In genomic region chr7:91474074-91474473, GRCh38 we compare ENCODE assay signal across 34 cellular contexts.
DNase-seq lines count a peak whose midpoint lies in the region; ATAC-seq, FAIRE-seq and TF ChIP-seq lines count a peak whose summit lies in the region.
"Had no signal": no experiment of that assay in that cellular context is flagged by ENCODE, and none has a peak within 500 bp of the region (broad histone marks: within the 10 kb centered on the region; RNA-seq: fewer than 3 reads in every experiment).

No MANE protein-coding gene starts in this region.

- peaks cover 13% of the 10 kb centered on the region; the same call in 1 of the 2 replicates for H3K9me3 ChIP-seq in HepG2 (ENCODE audit: low read length)
- no peaks in the 10 kb centered on the region for H3K9me3 ChIP-seq in right lobe of liver
- peaks cover 9% of the 10 kb centered on the region for H3K9me3 ChIP-seq in astrocyte (ENCODE audit: insufficient read depth, low read depth, low read length)
- no peaks in the 10 kb centered on the region; the same call in 1 of the 2 replicates for H3K9me3 ChIP-seq in K562 (replicated peaks; ENCODE audit: control insufficient read depth, insufficient read depth, low read depth, low read length)
- H3K9me3 ChIP-seq: A549, BE2C had no signal

- intact Hi-C loops in HepG2 (cut with micrococcal nuclease; ENCODE audit: unreplicated experiment): no loop called here
- intact Hi-C loops in right lobe of liver (cut with DNase I): no loop called here
- intact Hi-C loops in K562 (cut with micrococcal nuclease): no loop called here

- POLR2A ChIA-PET in HepG2 (lab: Yijun Ruan, JAX): no interaction called here
- POLR2A ChIA-PET in K562 (lab: Yijun Ruan, JAX): no interaction called here

- TF ChIP-seq POLR2A in HepG2 (IDR thresholded peaks at IDR 0.05; ENCODE audit: insufficient read depth in 1 of 2, low read depth in 2 of 2, low read length in 2 of 2): no peak
- no peak for TF ChIP-seq POLR2A in right lobe of liver (IDR thresholded peaks at IDR 0.05)
- no peak for TF ChIP-seq POLR2A in K562 (conservative IDR thresholded peaks at IDR 0.05)

- TF ChIP-seq EP300 in HepG2 (IDR thresholded peaks at IDR 0.05; ENCODE audit: low read depth in 2 of 2, low read length in 2 of 2): no peak
- no peak for TF ChIP-seq EP300 in HepG2 (CRISPR knock-in tag; IDR thresholded peaks at IDR 0.05; ENCODE audit: borderline replicate concordance)
- TF ChIP-seq EP300 in K562 (IDR thresholded peaks at IDR 0.05; ENCODE audit: low read length): no peak

- H3K9ac ChIP-seq in HepG2 (ENCODE audit: insufficient read depth, low read depth, low read length) (no peak overlapping the region), astrocyte (ENCODE audit: low read length) (no peak overlapping the region), K562 (ENCODE audit: insufficient read depth in 1 of 2, low read depth in 2 of 2, low read length in 2 of 2) (no peak overlapping the region)
- H3K9ac ChIP-seq: BLaER1; BLaER1 treated with 17β-estradiol and CSF1 and Interleukin-3, amounts not matched to agents 10 nM and 100 nM had no signal

- no peak overlapping the region for H3K27ac ChIP-seq in HepG2 (ENCODE audit: extremely low read length, insufficient read depth, low read length)
- no peak overlapping the region for H3K27ac ChIP-seq in right lobe of liver
- H3K27ac ChIP-seq in astrocyte (ENCODE audit: low read depth, low read length): no peak overlapping the region
- H3K27ac ChIP-seq in K562 (ENCODE audit: extremely low read depth, low read depth, low read length): no peak overlapping the region
- H3K27ac ChIP-seq: 22Rv1; A549; BLaER1; BLaER1 treated with 17β-estradiol and CSF1 and Interleukin-3, amounts not matched to agents 10 nM and 100 nM; C4-2B had no signal

- H3K36me3 Mint-ChIP-seq in astrocyte (ENCODE audit: low read depth, unreplicated experiment): no peaks in the 10 kb centered on the region
- H3K36me3 Mint-ChIP-seq: CD14-positive monocyte; CD4-positive, alpha-beta memory T cell; CD4-positive, CD25-positive, alpha-beta regulatory T cell; CD8-positive, alpha-beta memory T cell; CD8-positive, alpha-beta T cell had no signal

- no peak overlapping the region for H3K27ac Mint-ChIP-seq in astrocyte (ENCODE audit: unreplicated experiment)
- H3K27ac Mint-ChIP-seq: B cell; CD14-positive monocyte; CD4-positive, alpha-beta memory T cell; CD4-positive, alpha-beta T cell; CD4-positive, CD25-positive, alpha-beta regulatory T cell; CD8-positive, alpha-beta memory T cell; CD8-positive, alpha-beta T cell had no signal

- H2AFZ ChIP-seq in HepG2 (ENCODE audit: low read length) (no peak overlapping the region), astrocyte (ENCODE audit: low read depth, low read length) (no peak overlapping the region), K562 (ENCODE audit: low read depth, low read length) (no peak overlapping the region)

- no peaks in the 10 kb centered on the region for H3K27me3 Mint-ChIP-seq in astrocyte (ENCODE audit: low read depth, unreplicated experiment)
- H3K27me3 Mint-ChIP-seq: B cell; CD4-positive, alpha-beta memory T cell; CD4-positive, alpha-beta T cell; CD4-positive, CD25-positive, alpha-beta regulatory T cell; CD8-positive, alpha-beta memory T cell had no signal

- H3K4me3 Mint-ChIP-seq in astrocyte (ENCODE audit: unreplicated experiment): no peak overlapping the region
- H3K4me3 Mint-ChIP-seq: B cell; CD14-positive monocyte; CD4-positive, alpha-beta memory T cell; CD4-positive, alpha-beta T cell; CD4-positive, CD25-positive, alpha-beta regulatory T cell; CD8-positive, alpha-beta memory T cell; CD8-positive, alpha-beta T cell had no signal

- in situ Hi-C loops in HepG2 (cut with HindIII; ENCODE audit: extremely low pct_ligation_motif_present, low pct_unique_long_range_greater_than_20kb): no loop called here
- in situ Hi-C loops in K562 (cut with MboI): no loop called here

- FAIRE-seq in HepG2 (lab: Jason Lieb, UNC) (no peak), astrocyte (lab: Jason Lieb, UNC) (peak; percentile 65), K562 (lab: Jason Lieb, UNC) (no peak)
- FAIRE-seq: A204.1, A549, D721Med had no signal

- no peak overlapping the region for H3K4me2 ChIP-seq in HepG2 (ENCODE audit: low read depth, low read length)
- H3K4me2 ChIP-seq in astrocyte (ENCODE audit: low read length): no peak overlapping the region
- no peak overlapping the region for H3K4me2 ChIP-seq in K562 (ENCODE audit: insufficient read depth, low read length)
- H3K4me2 ChIP-seq: A549; BLaER1; BLaER1 treated with 17β-estradiol and CSF1 and Interleukin-3, amounts not matched to agents 10 nM and 100 nM had no signal

- no peak for TF ChIP-seq CTCF in HepG2 (CRISPR knock-in tag; IDR thresholded peaks at IDR 0.05)
- TF ChIP-seq CTCF in right lobe of liver (IDR thresholded peaks at IDR 0.05): no peak
- no peak for TF ChIP-seq CTCF in astrocyte (IDR thresholded peaks at IDR 0.05; ENCODE audit: insufficient read depth, low read depth, low read length)
- TF ChIP-seq CTCF in K562 (IDR thresholded peaks at IDR 0.05 in 2 of 3, conservative IDR thresholded peaks at IDR 0.05 in 1 of 3; ENCODE audit: insufficient read depth in 2 of 3, low read depth in 1 of 3, low read length in 3 of 3): no peak

- WGBS in HepG2 (ENCODE audit: low lambda C conversion rate): 3% methylated on average over 1 of the region's 1 CpG
- WGBS in right lobe of liver (ENCODE audit: insufficient coverage, low coverage, low lambda C conversion rate, missing lambda C conversion rate): 60% methylated on average over 1 of the region's 1 CpG
- 25% methylated on average over 1 of the region's 1 CpG for WGBS in K562 (ENCODE audit: insufficient coverage, low coverage, missing lambda C conversion rate)

- no peaks in the 10 kb centered on the region for H3K4me1 Mint-ChIP-seq in astrocyte (ENCODE audit: low read depth, unreplicated experiment)
- H3K4me1 Mint-ChIP-seq: B cell; CD14-positive monocyte; CD4-positive, alpha-beta memory T cell; CD4-positive, CD25-positive, alpha-beta regulatory T cell; CD8-positive, alpha-beta memory T cell had no signal

- CTCF ChIA-PET in HepG2 (lab: Yijun Ruan, JAX; ENCODE audit: low intra/inter-chr PET ratio, low total read pairs): no interaction called here
- CTCF ChIA-PET in K562 (lab: Yijun Ruan, JAX; ENCODE audit: low intra/inter-chr PET ratio): no interaction called here

- H3K36me3 ChIP-seq in HepG2 (replicated peaks in 1 of 2; ENCODE audit: control insufficient read depth in 1 of 2, insufficient read depth in 2 of 2, low read length in 2 of 2): no peaks in the 10 kb centered on the region
- no peaks in the 10 kb centered on the region for H3K36me3 ChIP-seq in right lobe of liver
- no peaks in the 10 kb centered on the region for H3K36me3 ChIP-seq in astrocyte (ENCODE audit: insufficient read depth, low read length)
- H3K36me3 ChIP-seq in K562 (ENCODE audit: control insufficient read depth, insufficient read depth, low read length): no peaks in the 10 kb centered on the region
- H3K36me3 ChIP-seq: BE2C; BLaER1; BLaER1 treated with 17β-estradiol and CSF1 and Interleukin-3, amounts not matched to agents 10 nM and 100 nM had no signal

- H3K4me1 ChIP-seq in HepG2 (ENCODE audit: insufficient read depth, low read length): no peaks in the 10 kb centered on the region
- H3K4me1 ChIP-seq in right lobe of liver: no peaks in the 10 kb centered on the region
- H3K4me1 ChIP-seq in astrocyte (ENCODE audit: insufficient read depth, low read length): no peaks in the 10 kb centered on the region
- no peaks in the 10 kb centered on the region for H3K4me1 ChIP-seq in K562 (replicated peaks in 1 of 2; ENCODE audit: control insufficient read depth in 2 of 2, insufficient read depth in 2 of 2, low read length in 2 of 2)
- H3K4me1 ChIP-seq: A549; BE2C; BLaER1; BLaER1 treated with 17β-estradiol and CSF1 and Interleukin-3, amounts not matched to agents 10 nM and 100 nM; Caco-2 had no signal

- no peaks in the 10 kb centered on the region for H3K9me1 ChIP-seq in K562 (ENCODE audit: control insufficient read depth, insufficient read depth, low read length)

- H3K27me3 ChIP-seq in HepG2 (ENCODE audit: control insufficient read depth in 1 of 2, insufficient read depth in 2 of 2, low read length in 2 of 2) (no peaks in the 10 kb centered on the region), right lobe of liver (no peaks in the 10 kb centered on the region), astrocyte (ENCODE audit: insufficient read depth, low read length) (no peaks in the 10 kb centered on the region), K562 (ENCODE audit: control insufficient read depth in 2 of 2, insufficient read depth in 2 of 2, low read length in 2 of 2) (no peaks in the 10 kb centered on the region)
- H3K27me3 ChIP-seq: BE2C; BLaER1; BLaER1 treated with 17β-estradiol and CSF1 and Interleukin-3, amounts not matched to agents 10 nM and 100 nM had no signal

- ATAC-seq in HepG2 (no peak), right lobe of liver (no peak), K562 (no peak)
- ATAC-seq: A549; CD8-positive, alpha-beta T cell had no signal

- H4K20me1 ChIP-seq in HepG2 (ENCODE audit: insufficient read depth, low read length): no peaks in the 10 kb centered on the region
- no peaks in the 10 kb centered on the region for H4K20me1 ChIP-seq in astrocyte (ENCODE audit: insufficient read depth, low read length)
- H4K20me1 ChIP-seq in K562 (replicated peaks; ENCODE audit: control insufficient read depth, insufficient read depth, low read length): no peaks in the 10 kb centered on the region
- H4K20me1 ChIP-seq: BLaER1; BLaER1 treated with 17β-estradiol and CSF1 and Interleukin-3, amounts not matched to agents 10 nM and 100 nM had no signal

- peaks cover 10% of the 10 kb centered on the region for H3K9me3 Mint-ChIP-seq in astrocyte (ENCODE audit: unreplicated experiment)

- H3K79me2 ChIP-seq in HepG2 (ENCODE audit: insufficient read depth, low read length) (no peaks in the 10 kb centered on the region), astrocyte (ENCODE audit: insufficient read depth, low read length) (no peaks in the 10 kb centered on the region), K562 (ENCODE audit: control insufficient read depth, insufficient read depth, low read length) (no peaks in the 10 kb centered on the region)

- DNase-seq in HepG2 (ENCODE audit: low spot score) (no peak), right lobe of liver (no peak), astrocyte (ENCODE audit: low read depth) (no peak), K562 (ENCODE audit: extremely low read depth in 1 of 4, low spot score in 3 of 4) (no peak), COR-L47 (lab: John Stamatoyannopoulos, UW) (no peak), H4 (ENCODE audit: low spot score) (no peak)
- DNase-seq: 8988T; ACHN; AML-193; BE2C; C1 segment of cervical spinal cord; Caco-2; Calu3; CD4-positive, alpha-beta memory T cell; CD4-positive, alpha-beta T cell; CD4-positive, CD25-positive, alpha-beta regulatory T cell; CD8-positive, alpha-beta memory T cell; CD8-positive, alpha-beta T cell; DMS 273 treated with DMSO at 0.1 percent for 48 hours; DMS153; DMS53; DMS79; DMS79 treated with DMSO at 0.1 percent for 48 hours; DND-41; EL had no signal

- H3K4me3 ChIP-seq in HepG2 (replicated peaks in 1 of 3; ENCODE audit: insufficient read depth in 1 of 3, low read depth in 2 of 3, low read length in 3 of 3): no peak overlapping the region
- no peak overlapping the region for H3K4me3 ChIP-seq in right lobe of liver
- no peak overlapping the region for H3K4me3 ChIP-seq in astrocyte (ENCODE audit: insufficient read depth, low read depth, low read length)
- no peak overlapping the region for H3K4me3 ChIP-seq in K562
- H3K4me3 ChIP-seq: A549; BLaER1; BLaER1 treated with 17β-estradiol and CSF1 and Interleukin-3, amounts not matched to agents 10 nM and 100 nM had no signal

- BruUV-seq in HepG2 (replicated peaks; lab: Mats Ljungman, UMichigan) (no TSS peak), K562 (replicated peaks; lab: Mats Ljungman, UMichigan) (no TSS peak)

- no peak for TF ChIP-seq RAD21 in HepG2 (CRISPR knock-in tag; IDR thresholded peaks at IDR 0.05)
- TF ChIP-seq RAD21 in K562 (CRISPR knock-in tag; conservative IDR thresholded peaks at IDR 0.05 in 1 of 2, IDR thresholded peaks at IDR 0.05 in 1 of 2): no peak
